Comparison of ENCODE assay signal across 9 cellular contexts in genomic region chr14:99271288-99271941, GRCh38. TPM values are rescaled to one million over a fixed set of nuclear protein-coding genes. Genes with fewer than 3 reads are reported as not detected.
DNase-seq lines count a peak whose midpoint lies in the region; TF ChIP-seq lines count a peak whose summit lies in the region.
"Had no signal": no experiment of that assay in that cellular context is flagged by ENCODE, and none has a peak within 500 bp of the region (broad histone marks: within the 10 kb centered on the region; RNA-seq: fewer than 3 reads in every experiment).

No MANE protein-coding gene starts in this region.

- peaks cover 34% of the 10 kb centered on the region for H3K4me1 Mint-ChIP-seq in HFFc6 (ENCODE audit: low read depth)

- H3K27me3 ChIP-seq in AG04450 (ENCODE audit: control insufficient read depth, insufficient read depth, low read length) = peaks cover 44% of the 10 kb centered on the region
- H3K27me3 ChIP-seq in mammary epithelial cell (ENCODE audit: insufficient read depth, low read length) = no peaks in the 10 kb centered on the region
- H3K27me3 ChIP-seq in mucosa of stomach (ENCODE audit: control insufficient read depth, insufficient read depth, low read length) = peaks cover 31% of the 10 kb centered on the region

- peak overlapping the region; percentile 83 for H3K4me3 Mint-ChIP-seq in HFFc6

- H3K9me3 ChIP-seq in AG04450 (ENCODE audit: control insufficient read depth, insufficient read depth, low read length) = peaks cover 4% of the 10 kb centered on the region; the same call in 1 of the 2 replicates
- H3K9me3 ChIP-seq in mammary epithelial cell (replicated peaks; ENCODE audit: insufficient read depth, low read length) = no peaks in the 10 kb centered on the region
- no peaks in the 10 kb centered on the region for H3K9me3 ChIP-seq in mucosa of stomach (ENCODE audit: control insufficient read depth, low read length)

- intact Hi-C loops in mammary epithelial cell (cut with micrococcal nuclease) (loop anchor here (5.0 kb wide), 6 partner anchors 79 to 1194 kb away; partner anchors contain the start of gene CYP46A1), posterior vena cava (cut with DNase I) (no loop called here)

- H3K9ac ChIP-seq in mammary epithelial cell (ENCODE audit: insufficient read depth, low read length) (peak overlapping the region; percentile 49), mucosa of stomach (ENCODE audit: low read length) (peak overlapping the region; percentile 67)

- DNase-seq in AG04450 (ENCODE audit: low read depth, low spot score) = no peak
- DNase-seq in HFFc6 = no peak
- DNase-seq in mammary epithelial cell = no peak
- no peak for DNase-seq in posterior vena cava (ENCODE audit: low spot score)
- no peak for DNase-seq in stimulated activated CD4-positive, alpha-beta T cell treated with anti-CD3 and anti-CD28 coated beads, Interleukin-2, amount 100 ng/mL, for 24 hours
- DNase-seq in cerebellar nuclear complex (lab: John Stamatoyannopoulos, UW) = no peak
- DNase-seq in DMS153 (lab: John Stamatoyannopoulos, UW) = no peak

- in situ Hi-C loops in mammary epithelial cell (cut with MboI; ENCODE audit: low sequenced_read_pairs in 2 of 2) = loop anchor here (25.0 kb wide), 2 partner anchors 1134 to 1284 kb away; no protein-coding TSS in a partner anchor

- H3K4me1 ChIP-seq in mammary epithelial cell (ENCODE audit: insufficient read depth, low read length) (peaks cover 20% of the 10 kb centered on the region), mucosa of stomach (ENCODE audit: control insufficient read depth, insufficient read depth, low read length) (peaks cover 15% of the 10 kb centered on the region)

- H4K20me1 ChIP-seq in mammary epithelial cell (ENCODE audit: insufficient read depth, low read length) = no peaks in the 10 kb centered on the region

- no peak overlapping the region for H3K27ac Mint-ChIP-seq in HFFc6

- dilution Hi-C loops in mammary epithelial cell (cut with HindIII; ENCODE audit: low sequenced_read_pairs) = no loop called here

- CTCF ChIA-PET in AG04450 (lab: Charles Lee) (interaction anchor here (1.1 kb wide), 1 partner anchor 118 kb away, joined by 4 read pairs; no protein-coding TSS in a partner anchor), mammary epithelial cell (lab: Charles Lee; ENCODE audit: low non-redundant PET) (interaction anchor here (0.6 kb wide), 1 partner anchor 41 kb away, joined by 20 read pairs; no protein-coding TSS in a partner anchor)

- H3K4me2 ChIP-seq in mammary epithelial cell (ENCODE audit: insufficient read depth, low read depth, low read length) = peak overlapping the region; percentile 84

- peak overlapping the region; percentile 93 for H2AFZ ChIP-seq in mammary epithelial cell (ENCODE audit: low read depth, low read length)

- no peaks in the 10 kb centered on the region for H3K36me3 Mint-ChIP-seq in HFFc6 (ENCODE audit: low read depth)

- POLR2A ChIA-PET in AG04450 (lab: Yijun Ruan, JAX) = no interaction called here

- peaks cover 43% of the 10 kb centered on the region for H3K79me2 ChIP-seq in mammary epithelial cell (ENCODE audit: insufficient read depth, low read length)

- no peak for TF ChIP-seq CTCF in AG04450 (IDR thresholded peaks at IDR 0.05; ENCODE audit: low read depth, low read length)
- no peak for TF ChIP-seq CTCF in HFFc6 (IDR thresholded peaks at IDR 0.05)
- TF ChIP-seq CTCF in mammary epithelial cell (conservative IDR thresholded peaks at IDR 0.05 in 1 of 2, IDR thresholded peaks at IDR 0.05 in 1 of 2; ENCODE audit: extremely low read depth in 1 of 2, insufficient read depth in 1 of 2, low read depth in 1 of 2, low read length in 2 of 2) = no peak

- H3K9me3 Mint-ChIP-seq in HFFc6 = no peaks in the 10 kb centered on the region

- no peak overlapping the region for H3K27ac ChIP-seq in AG04450 (ENCODE audit: low read depth, low read length)
- H3K27ac ChIP-seq in mammary epithelial cell (ENCODE audit: insufficient read depth, low read depth, low read length) = peak overlapping the region; percentile 56

- H3K27me3 Mint-ChIP-seq in HFFc6 (ENCODE audit: insufficient read depth) = peaks cover 33% of the 10 kb centered on the region

- TSS peak; percentile 70 for BruUV-seq in mammary epithelial cell (replicated peaks; lab: Mats Ljungman, UMichigan)

- WGBS in mammary epithelial cell (ENCODE audit: low coverage, missing lambda C conversion rate) = 4% methylated on average over 10 of the region's 27 CpGs

- H3K36me3 ChIP-seq in mammary epithelial cell (ENCODE audit: insufficient read depth, low read length) = no peaks in the 10 kb centered on the region
- no peaks in the 10 kb centered on the region for H3K36me3 ChIP-seq in mucosa of stomach (ENCODE audit: control insufficient read depth, insufficient read depth, low read length)

- peak overlapping the region; percentile 41 for H3K4me3 ChIP-seq in AG04450 (ENCODE audit: low read depth, low read length)
- H3K4me3 ChIP-seq in mammary epithelial cell (replicated peaks in 1 of 3; ENCODE audit: insufficient read depth in 1 of 3, low read depth in 2 of 3, low read length in 3 of 3) = peak overlapping the region; percentile 55 to 87 (median 77)
- no peak overlapping the region for H3K4me3 ChIP-seq in mucosa of stomach (ENCODE audit: low read length)

RNA-seq across cellular contexts. Expression of gene BCL11B, which starts 0.6 kb away (rescaled TPM):
- polyA plus RNA-seq in AG04450 (2011; rRNA removed) = not detected in 2 replicates
- not detected in 2 replicates for polyA minus RNA-seq in AG04450 (2011; rRNA and poly(A)+ RNA removed)
- total RNA-seq in HFFc6 (2021; fragmentation: NEBNext Ultra II Directional; extraction: Animal tissue kit (Norgen Biotek cat#: 25700)) = under 1 TPM in 4 of 6 experiments, not detected in 2; 0.06 to 0.14 (median 0.10) TPM
- 1 to 10 TPM; 7.1 to 8.3 TPM for total RNA-seq in mammary epithelial cell
- polyA plus RNA-seq in mammary epithelial cell = 2.0 TPM
- polyA minus RNA-seq in mammary epithelial cell = 6.7 TPM
- total RNA-seq in posterior vena cava = 1 to 10 TPM in 1 of 2 donors, under 1 TPM in 1; 0.43 to 1.5 TPM
- total RNA-seq: NCI-H460 had no signal
